8 cellular contexts compared by ENCODE assay signal in the genomic region with DNA sequence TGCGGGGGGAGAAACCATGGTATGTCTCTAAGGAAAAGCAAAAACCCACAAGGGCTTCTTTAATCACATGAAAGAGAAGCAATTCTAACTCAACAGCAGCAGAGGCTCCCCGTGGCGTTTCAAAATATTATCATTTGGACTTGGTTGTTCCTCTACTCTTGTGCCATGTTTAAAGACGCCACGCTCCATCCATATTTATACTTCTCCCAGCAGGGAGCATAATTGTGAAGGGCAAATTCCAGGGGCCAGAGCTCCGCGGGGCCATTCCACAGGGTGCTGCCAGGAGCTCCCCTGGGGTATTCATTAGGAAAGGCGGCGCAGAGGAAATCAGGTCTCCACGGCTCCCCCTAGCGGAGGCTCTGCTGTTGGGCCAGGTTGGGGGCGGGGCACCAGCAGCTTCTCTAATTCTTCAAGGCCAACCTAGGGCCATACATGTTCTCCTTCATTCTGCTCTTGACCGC.
DNase-seq lines count a peak whose midpoint lies in the region; ATAC-seq and TF ChIP-seq lines count a peak whose summit lies in the region.

No MANE protein-coding gene starts in this region.

- H3K9ac ChIP-seq in trophoblast cell (ENCODE audit: low read length), result no peak overlapping the region

- H3K4me1 ChIP-seq in OCI-LY7 (ENCODE audit: insufficient read depth, low read length, poor library complexity, severe bottlenecking) (no peaks in the 10 kb centered on the region), trophoblast cell (ENCODE audit: control insufficient read depth in 1 of 2, insufficient read depth in 2 of 2, low read length in 2 of 2) (peaks cover 0 to 1% of the 10 kb centered on the region in 2 experiments), gastroesophageal sphincter (peaks cover 0 to 16% (median 3%) of the 10 kb centered on the region in 3 donors)

- H3K14ac ChIP-seq in trophoblast cell (ENCODE audit: low read length), result no peak overlapping the region

- POLR2A ChIA-PET in OCI-LY7 (lab: Charles Lee), result interaction anchor here (1.0 kb wide), 1 partner anchor 355 kb away, joined by 3 read pairs; no protein-coding TSS in a partner anchor

- in situ Hi-C loops in ACHN (cut with HindIII; ENCODE audit: low pct_ligation_motif_present, low pct_unique_long_range_greater_than_20kb, low sequenced_read_pairs), result no loop called here

- intact Hi-C loops in OCI-LY7 (cut with micrococcal nuclease; ENCODE audit: unreplicated experiment), result no loop called here

- no peak overlapping the region for H2BK120ac ChIP-seq in trophoblast cell (ENCODE audit: insufficient read depth, low read length, poor library complexity)

- no peaks in the 10 kb centered on the region for H3K9me3 ChIP-seq in OCI-LY7 (ENCODE audit: low read length)
- no peaks in the 10 kb centered on the region for H3K9me3 ChIP-seq in trophoblast cell (ENCODE audit: insufficient read depth, low read depth, low read length)
- H3K9me3 ChIP-seq in gastroesophageal sphincter, result no peaks in the 10 kb centered on the region

- peak; percentile 56 for DNase-seq in ACHN
- peak; percentile 72 for DNase-seq in OCI-LY7 (ENCODE audit: low spot score)
- DNase-seq in activated T-cell treated with anti-CD3 and anti-CD28 coated beads, Interleukin-2, amount 50 U/mL, for 4 hours, result peak; percentile 83
- DNase-seq in fibroblast of villous mesenchyme (ENCODE audit: low read depth), result peak; percentile 62
- DNase-seq in trophoblast cell, result peak; percentile 93 to 96

- H3K36me3 ChIP-seq in OCI-LY7 (ENCODE audit: insufficient read depth, low read length), result no peaks in the 10 kb centered on the region
- no peaks in the 10 kb centered on the region for H3K36me3 ChIP-seq in trophoblast cell (ENCODE audit: control insufficient read depth in 1 of 2, insufficient read depth in 2 of 2, low read length in 2 of 2)
- no peaks in the 10 kb centered on the region for H3K36me3 ChIP-seq in gastroesophageal sphincter

- H2AFZ ChIP-seq in OCI-LY7 (ENCODE audit: low read length), result peak overlapping the region; percentile 54; the same call in 1 of the 2 replicates
- no peak overlapping the region for H2AFZ ChIP-seq in trophoblast cell (ENCODE audit: insufficient read depth, low read length, poor library complexity)

- peak overlapping the region; percentile 56 for H3K4me2 ChIP-seq in OCI-LY7 (ENCODE audit: low read length)
- H3K4me2 ChIP-seq in trophoblast cell (ENCODE audit: low read length), result no peak overlapping the region

- WGBS in trophoblast cell (ENCODE audit: extremely low coverage, insufficient coverage, insufficient read length), result no CpG with 5 or more reads among the region's 13 CpGs
- WGBS in gastroesophageal sphincter (ENCODE audit: low coverage in 1 of 2), 2 donors, result 71 to 73% methylated on average over 3 to 4 of the region's 13 CpGs

- H3K27me3 ChIP-seq in trophoblast cell (ENCODE audit: insufficient read depth, low read length), result no peaks in the 10 kb centered on the region
- no peaks in the 10 kb centered on the region for H3K27me3 ChIP-seq in gastroesophageal sphincter

- no peaks in the 10 kb centered on the region for H3K79me1 ChIP-seq in trophoblast cell (ENCODE audit: low read length)

- H4K12ac ChIP-seq in trophoblast cell (ENCODE audit: low read depth, low read length), result no peak overlapping the region

- no peaks in the 10 kb centered on the region for H3K9me3 Mint-ChIP-seq in activated T-cell treated with anti-CD3 and anti-CD28 coated beads, Interleukin-2, amount 50 U/mL, for 4 hours

- H3K18ac ChIP-seq in trophoblast cell (ENCODE audit: low read length), result no peak overlapping the region

- peak; percentile 89 for ATAC-seq in GM18868 (IDR thresholded peaks at IDR 0.05; ENCODE audit: unreplicated experiment)
- peak; percentile 89 for ATAC-seq in HG03342 (IDR thresholded peaks at IDR 0.05; ENCODE audit: unreplicated experiment)
- ATAC-seq in activated T-cell treated with anti-CD3 and anti-CD28 coated beads, Interleukin-2, amount 50 U/mL, for 4 hours, result peak; percentile 91 to 93
- ATAC-seq in gastroesophageal sphincter, result no peak

- CTCF ChIA-PET in OCI-LY7 (lab: Charles Lee; ENCODE audit: unreplicated experiment), result interaction anchor here (1.0 kb wide), 1 partner anchor 10 kb away, joined by 5 read pairs; no protein-coding TSS in a partner anchor

- no peak overlapping the region for H2BK12ac ChIP-seq in trophoblast cell (ENCODE audit: low read length)

- H3K36me3 Mint-ChIP-seq in activated T-cell treated with anti-CD3 and anti-CD28 coated beads, Interleukin-2, amount 50 U/mL, for 4 hours (ENCODE audit: insufficient read depth), result no peaks in the 10 kb centered on the region

- H3K4me1 Mint-ChIP-seq in activated T-cell treated with anti-CD3 and anti-CD28 coated beads, Interleukin-2, amount 50 U/mL, for 4 hours (ENCODE audit: low read depth), result peaks cover 18% of the 10 kb centered on the region

- TF ChIP-seq CTCF in OCI-LY7 (conservative IDR thresholded peaks at IDR 0.05; ENCODE audit: low read length), result peak; percentile 85
- peak; percentile 86 for TF ChIP-seq CTCF in fibroblast of villous mesenchyme (IDR thresholded peaks at IDR 0.05; ENCODE audit: insufficient read depth, low read depth, low read length)
- TF ChIP-seq CTCF in gastroesophageal sphincter (IDR thresholded peaks at IDR 0.05), result peak in 2 of 4 experiments; percentile 28 to 53

- H4K20me1 ChIP-seq in OCI-LY7 (ENCODE audit: insufficient read depth, low read length), result no peaks in the 10 kb centered on the region

- no peak overlapping the region for H3K4ac ChIP-seq in trophoblast cell (ENCODE audit: low read depth, low read length)

- no peaks in the 10 kb centered on the region for H3K9me2 ChIP-seq in OCI-LY7 (ENCODE audit: insufficient read depth, low read length)

- no peaks in the 10 kb centered on the region for H3K27me3 Mint-ChIP-seq in activated T-cell treated with anti-CD3 and anti-CD28 coated beads, Interleukin-2, amount 50 U/mL, for 4 hours (ENCODE audit: low read depth)

- H3K79me2 ChIP-seq in OCI-LY7 (ENCODE audit: insufficient read depth, low read depth, low read length), result no peaks in the 10 kb centered on the region
- no peaks in the 10 kb centered on the region for H3K79me2 ChIP-seq in trophoblast cell (ENCODE audit: control insufficient read depth, insufficient read depth, low read length, poor library complexity)

- no peak overlapping the region for H2AK5ac ChIP-seq in trophoblast cell (ENCODE audit: low read length)

- H4K91ac ChIP-seq in trophoblast cell (ENCODE audit: low read depth, low read length), result no peak overlapping the region

- no peak overlapping the region for H2BK5ac ChIP-seq in trophoblast cell (ENCODE audit: low read depth, low read length, poor library complexity)

- H4K8ac ChIP-seq in trophoblast cell (ENCODE audit: low read depth, low read length), result no peak overlapping the region

- no peak overlapping the region for H3K27ac ChIP-seq in OCI-LY7 (ENCODE audit: low read depth, low read length, poor library complexity, severe bottlenecking)
- H3K27ac ChIP-seq in trophoblast cell (ENCODE audit: low read depth, low read length), result no peak overlapping the region
- H3K27ac ChIP-seq in gastroesophageal sphincter, result no peak overlapping the region

- TF ChIP-seq POLR2A in gastroesophageal sphincter (IDR thresholded peaks at IDR 0.05), result no peak

- H3K23ac ChIP-seq in trophoblast cell (ENCODE audit: low read length), result no peak overlapping the region

- TF ChIP-seq EP300 in gastroesophageal sphincter (IDR thresholded peaks at IDR 0.05), result no peak

- peak overlapping the region; percentile 80 for H3K4me3 Mint-ChIP-seq in activated T-cell treated with anti-CD3 and anti-CD28 coated beads, Interleukin-2, amount 50 U/mL, for 4 hours

- peak overlapping the region; percentile 47 for H3K4me3 ChIP-seq in OCI-LY7 (ENCODE audit: low read depth, low read length, poor library complexity, severe bottlenecking)
- H3K4me3 ChIP-seq in fibroblast of villous mesenchyme (ENCODE audit: low read depth, low read length), result peak overlapping the region; percentile 10
- H3K4me3 ChIP-seq in trophoblast cell (ENCODE audit: low read depth, low read length), result no peak overlapping the region
- no peak overlapping the region for H3K4me3 ChIP-seq in gastroesophageal sphincter

- no TSS peak for BruUV-seq in OCI-LY7 (replicated peaks; lab: Mats Ljungman, UMichigan)

Comparison
In these comparisons a context has a peak if more than half of its experiments do, and no peak if none do; other contexts are left out.
1. H3K4me3 ChIP-seq: peak in OCI-LY7 (single experiment) and fibroblast of villous mesenchyme (single experiment); none in trophoblast cell (single experiment) and gastroesophageal sphincter (0 of 2).
2. Peak in every context shown above with its lines, with median percentiles within 50 percentile points of each other: DNase-seq.